Comparison of ENCODE assay signal across 25 cellular contexts in genomic region chr6:62523630-62524029, GRCh38.
"Had no signal": no experiment of that assay in that cellular context is flagged by ENCODE, and none has a peak within 500 bp of the region (broad histone marks: within the 10 kb centered on the region; RNA-seq: fewer than 3 reads in every experiment).

No MANE protein-coding gene starts in this region.

- ATAC-seq: left colon; mucosa of descending colon; naive thymus-derived CD4-positive, alpha-beta T cell; natural killer cell treated with Interleukin-12 subunit alpha and Interleukin-12 subunit beta and Interleukin-15 and Interleukin-18, amount 100 ng/mL, for 72 hours; right cardiac atrium; sciatic nerve; stimulated activated effector memory CD8-positive, alpha-beta T cell treated with anti-CD3 and anti-CD28 coated beads, Interleukin-12 subunit alpha, Interleukin-12 subunit beta, amount 100 ng/mL, for 72 hours; stimulated activated naive CD8-positive, alpha-beta T cell treated with anti-CD3 and anti-CD28 coated beads, Interleukin-15, amount 100 ng/mL, for 72 hours had no signal

- H3K4me3 ChIP-seq: left ventricle myocardium inferior, lung, mucosa of descending colon, ovary, prostate gland, skin epidermis, spleen, tibial nerve, vagina had no signal

- H3K4me1 ChIP-seq: left ventricle myocardium inferior, spleen, tibial nerve, vagina had no signal

- H3K27me3 Mint-ChIP-seq: naive thymus-derived CD4-positive, alpha-beta T cell; natural killer cell treated with Interleukin-12 subunit alpha and Interleukin-12 subunit beta and Interleukin-15 and Interleukin-18, amount 100 ng/mL, for 72 hours; stimulated activated naive CD8-positive, alpha-beta T cell treated with anti-CD3 and anti-CD28 coated beads, Interleukin-15, amount 100 ng/mL, for 72 hours; type B pancreatic cell had no signal

- H3K4me1 Mint-ChIP-seq: immature natural killer cell; naive thymus-derived CD4-positive, alpha-beta T cell; stimulated activated effector memory CD8-positive, alpha-beta T cell treated with anti-CD3 and anti-CD28 coated beads, Interleukin-12 subunit alpha, Interleukin-12 subunit beta, amount 100 ng/mL, for 72 hours; stimulated activated naive CD8-positive, alpha-beta T cell treated with anti-CD3 and anti-CD28 coated beads, Interleukin-15, amount 100 ng/mL, for 72 hours had no signal

- H3K9me3 ChIP-seq: ovary, prostate gland, vagina had no signal

- H3K27me3 ChIP-seq: ovary, spleen, tibial nerve, vagina had no signal

- H3K36me3 Mint-ChIP-seq: immature natural killer cell; naive thymus-derived CD4-positive, alpha-beta T cell; natural killer cell treated with Interleukin-12 subunit alpha and Interleukin-12 subunit beta and Interleukin-15 and Interleukin-18, amount 100 ng/mL, for 72 hours; stimulated activated effector memory CD8-positive, alpha-beta T cell treated with anti-CD3 and anti-CD28 coated beads, Interleukin-12 subunit alpha, Interleukin-12 subunit beta, amount 100 ng/mL, for 72 hours; type B pancreatic cell had no signal

- H3K27ac ChIP-seq: left ventricle myocardium inferior, ovary, prostate gland, skin epidermis, spleen, tibial nerve, vagina had no signal

- H3K4me3 Mint-ChIP-seq: immature natural killer cell; naive thymus-derived CD4-positive, alpha-beta T cell; natural killer cell treated with Interleukin-12 subunit alpha and Interleukin-12 subunit beta and Interleukin-15 and Interleukin-18, amount 100 ng/mL, for 72 hours; stimulated activated effector memory CD8-positive, alpha-beta T cell treated with anti-CD3 and anti-CD28 coated beads, Interleukin-12 subunit alpha, Interleukin-12 subunit beta, amount 100 ng/mL, for 72 hours; stimulated activated naive CD8-positive, alpha-beta T cell treated with anti-CD3 and anti-CD28 coated beads, Interleukin-15, amount 100 ng/mL, for 72 hours; type B pancreatic cell had no signal

- DNase-seq: hypothalamus; immature natural killer cell; kidney; left colon; left ventricle myocardium inferior; midbrain; mucosa of descending colon; naive thymus-derived CD4-positive, alpha-beta T cell; ovary; retina; right cardiac atrium; spleen; stimulated activated CD4-positive, alpha-beta T cell treated with anti-CD3 and anti-CD28 coated beads, Interleukin-4, amount 100 ng/mL, for 24 hours; stimulated activated naive CD4-positive, alpha-beta T cell; stimulated activated naive CD8-positive, alpha-beta T cell treated with anti-CD3 and anti-CD28 coated beads, Interleukin-15, amount 100 ng/mL, for 72 hours; substantia nigra had no signal

- H3K36me3 ChIP-seq: left ventricle myocardium inferior, ovary, prostate gland, spleen, tibial nerve, vagina had no signal

- H3K27ac Mint-ChIP-seq: immature natural killer cell; naive thymus-derived CD4-positive, alpha-beta T cell; natural killer cell treated with Interleukin-12 subunit alpha and Interleukin-12 subunit beta and Interleukin-15 and Interleukin-18, amount 100 ng/mL, for 72 hours; stimulated activated effector memory CD8-positive, alpha-beta T cell treated with anti-CD3 and anti-CD28 coated beads, Interleukin-12 subunit alpha, Interleukin-12 subunit beta, amount 100 ng/mL, for 72 hours; stimulated activated naive CD8-positive, alpha-beta T cell treated with anti-CD3 and anti-CD28 coated beads, Interleukin-15, amount 100 ng/mL, for 72 hours; type B pancreatic cell had no signal
